In the genomic region with DNA sequence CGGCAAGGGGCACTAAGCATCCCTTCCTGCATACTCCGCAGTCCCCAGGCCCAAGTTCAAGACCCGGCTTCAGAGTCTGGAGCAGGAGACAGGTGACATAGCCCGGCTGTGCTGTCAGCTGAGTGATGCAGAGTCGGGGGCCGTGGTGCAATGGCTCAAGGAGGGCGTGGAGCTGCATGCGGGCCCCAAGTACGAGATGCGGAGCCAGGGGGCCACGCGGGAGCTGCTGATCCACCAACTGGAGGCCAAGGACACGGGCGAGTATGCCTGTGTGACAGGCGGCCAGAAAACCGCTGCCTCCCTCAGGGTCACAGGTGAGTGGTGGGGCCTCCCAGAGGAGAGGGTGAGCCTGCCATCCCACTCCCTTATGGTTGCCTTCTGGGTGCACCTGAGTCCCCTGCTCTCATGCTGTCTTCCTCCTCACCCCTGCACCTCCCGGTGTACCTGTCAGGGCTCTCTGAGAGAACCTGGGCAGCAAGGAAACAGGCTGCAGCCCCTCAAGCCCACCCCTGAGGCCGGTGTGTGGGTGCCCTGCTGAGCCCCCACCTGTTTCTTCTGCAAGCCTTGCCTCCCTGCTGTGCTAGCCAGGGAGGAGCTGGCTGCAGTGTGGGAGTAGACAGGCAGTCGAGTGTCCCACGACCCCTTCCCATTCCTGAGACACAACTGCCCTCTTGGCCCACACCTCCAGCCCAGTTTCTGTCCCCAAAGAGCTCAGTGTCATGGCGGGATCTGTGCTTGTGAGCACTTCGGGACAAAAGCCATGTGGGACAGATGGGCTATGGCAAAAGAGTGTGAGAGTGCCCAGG, we compare ENCODE assay signal across 19 cellular contexts.
DNase-seq lines count a peak whose midpoint lies in the region; ATAC-seq and TF ChIP-seq lines count a peak whose summit lies in the region.
"Had no signal": no experiment of that assay in that cellular context is flagged by ENCODE, and none has a peak within 500 bp of the region (broad histone marks: within the 10 kb centered on the region; RNA-seq: fewer than 3 reads in every experiment).

No MANE protein-coding gene starts in this region.

- H3K36me3 ChIP-seq in BE2C: no peaks in the 10 kb centered on the region
- no peaks in the 10 kb centered on the region for H3K36me3 ChIP-seq in neural progenitor cell
- no peaks in the 10 kb centered on the region for H3K36me3 ChIP-seq in prostate gland
- H3K36me3 ChIP-seq: neutrophil had no signal

- no peaks in the 10 kb centered on the region for H3K4me1 ChIP-seq in BE2C
- no peaks in the 10 kb centered on the region for H3K4me1 ChIP-seq in neural progenitor cell
- no peaks in the 10 kb centered on the region for H3K4me1 ChIP-seq in prostate gland (replicated peaks)
- H3K4me1 ChIP-seq: Caco-2, upper lobe of left lung had no signal

- H3K36me3 Mint-ChIP-seq in chondrocyte (ENCODE audit: low read depth) (peaks cover 12% of the 10 kb centered on the region), neural progenitor cell (peaks cover 20% of the 10 kb centered on the region)

- H3K9me3 ChIP-seq in BE2C: peaks cover 4% of the 10 kb centered on the region
- peaks cover 2% of the 10 kb centered on the region for H3K9me3 ChIP-seq in neural progenitor cell (ENCODE audit: low read depth)
- no peaks in the 10 kb centered on the region for H3K9me3 ChIP-seq in prostate gland

- H3K4me3 Mint-ChIP-seq in chondrocyte (ENCODE audit: unreplicated experiment) (no peak overlapping the region), neural progenitor cell (no peak overlapping the region)
- H3K4me3 Mint-ChIP-seq: activated CD4-positive, alpha-beta T cell treated with anti-CD3 and anti-CD28 coated beads for 36 hours; HFFc6 had no signal

- no peaks in the 10 kb centered on the region for H3K79me2 ChIP-seq in neural progenitor cell (ENCODE audit: low read depth)

- no peak overlapping the region for H3K4me3 ChIP-seq in BE2C (ENCODE audit: low read depth, low read length)
- no peak overlapping the region for H3K4me3 ChIP-seq in neural progenitor cell
- no peak overlapping the region for H3K4me3 ChIP-seq in prostate gland
- H3K4me3 ChIP-seq: upper lobe of left lung had no signal

- no peaks in the 10 kb centered on the region for H4K20me1 ChIP-seq in neural progenitor cell (ENCODE audit: low read depth)

- H3K4me1 Mint-ChIP-seq in chondrocyte (ENCODE audit: low read depth): no peaks in the 10 kb centered on the region
- no peaks in the 10 kb centered on the region for H3K4me1 Mint-ChIP-seq in neural progenitor cell
- H3K4me1 Mint-ChIP-seq: activated CD4-positive, alpha-beta T cell treated with anti-CD3 and anti-CD28 coated beads for 36 hours had no signal

- H3K27me3 ChIP-seq in BE2C (no peaks in the 10 kb centered on the region; the same call in 1 of the 2 replicates), neural progenitor cell (no peaks in the 10 kb centered on the region), prostate gland (replicated peaks; ENCODE audit: insufficient read depth) (no peaks in the 10 kb centered on the region)
- H3K27me3 ChIP-seq: neutrophil, upper lobe of left lung had no signal

- no peak overlapping the region for H3K4me2 ChIP-seq in neural progenitor cell

- intact Hi-C loops in prostate gland (cut with DNase I): no loop called here

- no peak for TF ChIP-seq POLR2A in prostate gland (IDR thresholded peaks at IDR 0.05)

- peaks cover 10% of the 10 kb centered on the region for H3K9me3 Mint-ChIP-seq in chondrocyte (ENCODE audit: low read depth)
- peaks cover 15% of the 10 kb centered on the region for H3K9me3 Mint-ChIP-seq in neural progenitor cell

- TF ChIP-seq CTCF in BE2C (IDR thresholded peaks at IDR 0.05; ENCODE audit: low read depth, low read length) (no peak), chondrocyte (IDR thresholded peaks at IDR 0.05) (no peak), neural progenitor cell (IDR thresholded peaks at IDR 0.05) (no peak), prostate gland (IDR thresholded peaks at IDR 0.05) (no peak)

- ATAC-seq in GM18517 (IDR thresholded peaks at IDR 0.05; ENCODE audit: unreplicated experiment): no peak
- ATAC-seq: activated CD4-positive, alpha-beta T cell treated with anti-CD3 and anti-CD28 coated beads for 36 hours had no signal

- no peak overlapping the region for H2AFZ ChIP-seq in neural progenitor cell (replicated peaks)

- 78% methylated on average over 22 of the region's 22 CpGs for WGBS in prostate gland

- no peaks in the 10 kb centered on the region for H3F3A ChIP-seq in neural progenitor cell (ENCODE audit: low read depth)

- peak; percentile 44 for DNase-seq in activated CD8-positive, alpha-beta memory T cell treated with anti-CD3 and anti-CD28 coated beads for 24 hours
- DNase-seq in activated CD8-positive, alpha-beta memory T cell treated with anti-CD3 and anti-CD28 coated beads, Interleukin-2, amount 50 U/mL, for 4 hours: no peak
- DNase-seq in BE2C: peak; percentile 7
- DNase-seq in chondrocyte (ENCODE audit: low spot score): peak; percentile 94
- no peak for DNase-seq in neural progenitor cell (ENCODE audit: low spot score)
- DNase-seq in prostate gland (ENCODE audit: low spot score): no peak
- no peak for DNase-seq in stimulated activated CD4-positive, alpha-beta T cell treated with anti-CD3 and anti-CD28 coated beads, Interleukin-4, amount 100 ng/mL, for 4 hours
- DNase-seq: activated CD4-positive, alpha-beta T cell treated with anti-CD3 and anti-CD28 coated beads for 36 hours; erythroblast; foreskin fibroblast; HFFc6; NCI-H187 treated with DMSO at 0.1 percent for 48 hours; NCI-H446 treated with DMSO at 0.1 percent for 48 hours; stimulated activated CD4-positive, alpha-beta T cell treated with anti-CD3 and anti-CD28 coated beads, Interleukin-4, amount 100 ng/mL, for 24 hours had no signal

- H3K27me3 Mint-ChIP-seq in chondrocyte (ENCODE audit: low read depth) (no peaks in the 10 kb centered on the region), neural progenitor cell (ENCODE audit: insufficient read depth, low read depth) (peaks cover 7% of the 10 kb centered on the region)
- H3K27me3 Mint-ChIP-seq: activated CD4-positive, alpha-beta T cell treated with anti-CD3 and anti-CD28 coated beads for 36 hours had no signal

- H3K27ac Mint-ChIP-seq in chondrocyte (ENCODE audit: unreplicated experiment): no peak overlapping the region
- peak overlapping the region; percentile 46 for H3K27ac Mint-ChIP-seq in neural progenitor cell
- H3K27ac Mint-ChIP-seq: activated CD4-positive, alpha-beta T cell treated with anti-CD3 and anti-CD28 coated beads for 36 hours; activated T-helper 2 cell treated with anti-CD3 and anti-CD28 coated beads, Interferon-gamma antibody, Interleukin-2, Interleukin-4, amounts not matched to agents 10 μg/mL and 5 μg/mL and 100 μg/mL, durations not matched to agents 14 hours and 24 hours and 36 hours; HFFc6 had no signal

- no peak overlapping the region for H3K9ac ChIP-seq in neural progenitor cell

- no peak overlapping the region for H3K27ac ChIP-seq in neural progenitor cell
- H3K27ac ChIP-seq in prostate gland: no peak overlapping the region
- H3K27ac ChIP-seq: neutrophil, upper lobe of left lung had no signal

Comparison
In these comparisons a context has a peak if more than half of its experiments do, and no peak if none do; other contexts are left out.
1. DNase-seq: peak in activated CD8-positive, alpha-beta memory T cell treated with anti-CD3 and anti-CD28 coated beads for 24 hours (single experiment), BE2C (single experiment) and chondrocyte (single experiment); none in activated CD8-positive, alpha-beta memory T cell treated with anti-CD3 and anti-CD28 coated beads, Interleukin-2, amount 50 U/mL, for 4 hours (single experiment), neural progenitor cell (single experiment), prostate gland (single experiment) and stimulated activated CD4-positive, alpha-beta T cell treated with anti-CD3 and anti-CD28 coated beads, Interleukin-4, amount 100 ng/mL, for 4 hours (0 of 2).